In genomic region chr11:13318498-13319295, GRCh38 we compare ENCODE assay signal across 8 cellular contexts. TPM values are rescaled to one million over a fixed set of nuclear protein-coding genes. Genes with fewer than 3 reads are reported as not detected.
DNase-seq lines count a peak whose midpoint lies in the region; ATAC-seq and TF ChIP-seq lines count a peak whose summit lies in the region.

No MANE protein-coding gene starts in this region.

- H3K4me3 ChIP-seq in coronary artery = no peak overlapping the region

- DNase-seq in left colon = no peak
- no peak for DNase-seq in superior temporal gyrus (ENCODE audit: extremely low spot score)
- no peak for DNase-seq in coronary artery (ENCODE audit: low spot score)
- DNase-seq in NCI-H2196 treated with DMSO at 0.1 percent for 48 hours (lab: John Stamatoyannopoulos, UW; ENCODE audit: unreplicated experiment) = no peak
- DNase-seq in AG20443 (ENCODE audit: low spot score) = no peak

- ATAC-seq in GM18499 (IDR thresholded peaks at IDR 0.05; ENCODE audit: insufficient read depth, unreplicated experiment) (peak; percentile 69), GM21381 (IDR thresholded peaks at IDR 0.05; ENCODE audit: unreplicated experiment) (peak; percentile 73), HG03439 (IDR thresholded peaks at IDR 0.05; ENCODE audit: unreplicated experiment) (peak; percentile 58), left colon (peak; percentile 97)

- H3K27ac ChIP-seq in coronary artery = no peak overlapping the region

- no peak for TF ChIP-seq CTCF in coronary artery (IDR thresholded peaks at IDR 0.05)

- intact Hi-C loops in left colon (cut with DNase I, micrococcal nuclease) = no loop called here

RNA-seq across cellular contexts. Expression of gene BMAL1, which starts 41.1 kb away (rescaled TPM):
- 10 to 100 TPM; 19.9 to 26.9 TPM for total RNA-seq in left colon
